In the genomic region with DNA sequence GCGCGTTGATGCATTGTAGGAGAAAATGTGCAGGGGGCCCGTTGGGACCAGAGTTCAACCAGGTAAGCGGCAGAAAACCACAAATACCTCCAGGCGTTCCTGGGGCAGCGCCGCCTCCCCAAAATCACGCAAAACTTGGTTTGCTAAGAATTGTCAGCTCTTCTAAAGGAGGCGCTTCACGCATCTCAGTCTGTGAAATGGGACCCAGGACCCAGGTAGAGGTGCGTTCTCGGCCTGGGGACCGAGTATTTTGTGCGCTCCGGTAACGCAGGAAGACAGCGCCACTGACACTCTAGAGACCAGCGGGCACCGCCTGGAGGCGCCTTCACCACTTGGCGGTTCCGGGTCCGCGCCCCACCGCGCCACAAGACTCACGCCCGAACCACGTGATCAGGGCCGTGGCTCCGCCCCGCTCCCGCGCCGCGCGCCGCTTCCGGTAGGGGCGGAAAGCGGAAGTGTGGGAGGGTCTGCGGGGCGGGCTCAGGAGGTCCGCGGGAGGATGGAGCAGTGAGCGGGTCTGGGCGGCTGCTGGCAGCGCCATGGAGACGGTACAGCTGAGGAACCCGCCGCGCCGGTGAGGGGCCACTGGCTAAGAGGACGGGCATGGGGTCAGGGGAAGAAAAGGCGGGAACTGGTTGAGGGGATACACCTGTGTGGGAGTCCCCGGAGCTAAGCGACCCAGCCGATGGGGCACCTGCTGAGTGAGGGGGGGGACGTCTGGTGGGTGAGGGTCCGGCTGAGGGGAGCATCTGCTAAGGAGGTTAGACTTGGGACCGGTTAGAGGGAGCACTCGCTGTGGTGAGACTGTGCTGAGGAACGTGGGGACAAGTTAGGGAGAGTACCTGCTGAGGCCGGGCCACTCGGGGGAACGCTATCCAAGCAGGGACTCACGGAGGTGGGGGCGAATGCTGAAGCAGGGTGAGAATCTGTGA, we compare ENCODE assay signal across 8 cellular contexts. TPM values are rescaled to one million over a fixed set of nuclear protein-coding genes. Genes with fewer than 3 reads are reported as not detected.
DNase-seq lines count a peak whose midpoint lies in the region; ATAC-seq and TF ChIP-seq lines count a peak whose summit lies in the region.

Gene STK4 (plus strand): TSS at position 483 of the 932 bp plus-strand sequence. CDS start 57 bp downstream, at position 540.

- no peaks in the 10 kb centered on the region for H3K9me3 Mint-ChIP-seq in activated naive CD8-positive, alpha-beta T cell treated with anti-CD3 and anti-CD28 coated beads, Interleukin-2, amount 50 U/mL, for 24 hours
- H3K9me3 Mint-ChIP-seq in type B pancreatic cell = no peaks in the 10 kb centered on the region

- H3K27ac Mint-ChIP-seq in activated naive CD8-positive, alpha-beta T cell treated with anti-CD3 and anti-CD28 coated beads, Interleukin-2, amount 50 U/mL, for 24 hours = peak within 1 kb of the TSS; percentile 96
- H3K27ac Mint-ChIP-seq in type B pancreatic cell = peak within 1 kb of the TSS; percentile 89

- DNase-seq in NCI-H1417 (lab: John Stamatoyannopoulos, UW) (peak; percentile 93 to 98 (median 98)), SW 1271 (lab: John Stamatoyannopoulos, UW) (peak; percentile 81 to 82), cardiac muscle cell (ENCODE audit: low read depth in 1 of 2, low spot score in 1 of 2) (peak; percentile 94 to 97), pons (ENCODE audit: low spot score) (peak; percentile 94), type B pancreatic cell (ENCODE audit: extremely low spot score, unreplicated experiment) (peak; percentile 95)
- peak; percentile 96 for DNase-seq in activated naive CD8-positive, alpha-beta T cell treated with anti-CD3 and anti-CD28 coated beads, Interleukin-2, amount 50 U/mL, for 24 hours

- H3K27me3 ChIP-seq in cardiac muscle cell = no peaks in the 10 kb centered on the region

- ATAC-seq in HG02759 (IDR thresholded peaks at IDR 0.05; ENCODE audit: unreplicated experiment) = peak; percentile 83
- ATAC-seq in activated naive CD8-positive, alpha-beta T cell treated with anti-CD3 and anti-CD28 coated beads, Interleukin-2, amount 50 U/mL, for 24 hours = peak; percentile 75

- no peaks in the 10 kb centered on the region for H3K36me3 ChIP-seq in cardiac muscle cell

- H3K4me3 ChIP-seq in cardiac muscle cell = peak within 1 kb of the TSS; percentile 90

- H3K4me1 Mint-ChIP-seq in activated naive CD8-positive, alpha-beta T cell treated with anti-CD3 and anti-CD28 coated beads, Interleukin-2, amount 50 U/mL, for 24 hours = peaks cover 72% of the 10 kb centered on the region
- H3K4me1 Mint-ChIP-seq in type B pancreatic cell (ENCODE audit: unreplicated experiment) = peaks cover 38% of the 10 kb centered on the region

- H3K36me3 Mint-ChIP-seq in activated naive CD8-positive, alpha-beta T cell treated with anti-CD3 and anti-CD28 coated beads, Interleukin-2, amount 50 U/mL, for 24 hours (ENCODE audit: low read depth) = peaks cover 35% of the 10 kb centered on the region
- H3K36me3 Mint-ChIP-seq in type B pancreatic cell = no peaks in the 10 kb centered on the region

- no peaks in the 10 kb centered on the region for H3K27me3 Mint-ChIP-seq in activated naive CD8-positive, alpha-beta T cell treated with anti-CD3 and anti-CD28 coated beads, Interleukin-2, amount 50 U/mL, for 24 hours
- H3K27me3 Mint-ChIP-seq in type B pancreatic cell = no peaks in the 10 kb centered on the region

- TF ChIP-seq CTCF in GM12873 (IDR thresholded peaks at IDR 0.05; ENCODE audit: insufficient read depth, low read depth, low read length, missing control alignments) (peak; percentile 65), cardiac muscle cell (IDR thresholded peaks at IDR 0.05; ENCODE audit: low read depth, low read length) (peak; percentile 55), type B pancreatic cell (conservative IDR thresholded peaks at IDR 0.05) (peak; percentile 63)

- peak within 1 kb of the TSS; percentile 96 for H3K4me3 Mint-ChIP-seq in activated naive CD8-positive, alpha-beta T cell treated with anti-CD3 and anti-CD28 coated beads, Interleukin-2, amount 50 U/mL, for 24 hours
- peak within 1 kb of the TSS; percentile 99 for H3K4me3 Mint-ChIP-seq in type B pancreatic cell

- no peaks in the 10 kb centered on the region for H3K9me3 ChIP-seq in cardiac muscle cell (ENCODE audit: low read depth)

- H3K27ac ChIP-seq in cardiac muscle cell = peak within 1 kb of the TSS; percentile 77

- H3K4me1 ChIP-seq in cardiac muscle cell (ENCODE audit: low read depth) = no peaks in the 10 kb centered on the region

RNA-seq across cellular contexts. Expression of gene STK4, which starts in this region (rescaled TPM):
- 9.7 and 16.0 TPM in 2 replicates for total RNA-seq in cardiac muscle cell
- polyA plus RNA-seq in cardiac muscle cell = 18.0 and 19.1 TPM in 2 replicates
- 28.3 and 32.6 TPM in 2 replicates for total RNA-seq in type B pancreatic cell (ENCODE audit: low replicate concordance)

Comparison
In these comparisons a context has a peak if more than half of its experiments do, and no peak if none do; other contexts are left out.
1. Peak in every context shown above with its lines: DNase-seq, ATAC-seq, H3K4me3 ChIP-seq and H3K27ac ChIP-seq.